Comparison of ENCODE assay signal across 9 cellular contexts in genomic region chr7:140079121-140079536, GRCh38. TPM values are rescaled to one million over a fixed set of nuclear protein-coding genes. Genes with fewer than 3 reads are reported as not detected.
DNase-seq lines count a peak whose midpoint lies in the region; ATAC-seq, FAIRE-seq and TF ChIP-seq lines count a peak whose summit lies in the region.
"Had no signal": no experiment of that assay in that cellular context is flagged by ENCODE, and none has a peak within 500 bp of the region (broad histone marks: within the 10 kb centered on the region; RNA-seq: fewer than 3 reads in every experiment).

No MANE protein-coding gene starts in this region.

- no peak overlapping the region for H2AFZ ChIP-seq in Karpas-422 (ENCODE audit: low read length)

- peak; percentile 54 for FAIRE-seq in RCC 7860 (lab: Jason Lieb, UNC)

- H3K9me3 ChIP-seq in Karpas-422 (ENCODE audit: low read length): no peaks in the 10 kb centered on the region

- H4K20me1 ChIP-seq in Karpas-422 (ENCODE audit: insufficient read depth, low read depth, low read length): no peaks in the 10 kb centered on the region

- intact Hi-C loops in sciatic nerve (cut with DNase I): no loop called here

- no peak overlapping the region for H3K4me2 ChIP-seq in Karpas-422 (ENCODE audit: low read depth, low read length, poor library complexity, severe bottlenecking)

- DNase-seq in H7 (peak; percentile 85), RCC 7860 (ENCODE audit: low spot score) (peak; percentile 62), fibroblast of the aortic adventitia (ENCODE audit: low read depth) (peak; percentile 63), sciatic nerve (ENCODE audit: low spot score) (no peak), Karpas-422 (no peak)
- DNase-seq: activated naive CD8-positive, alpha-beta T cell treated with anti-CD3 and anti-CD28 coated beads for 36 hours had no signal

- peak; percentile 46 for TF ChIP-seq CTCF in fibroblast of the aortic adventitia (IDR thresholded peaks at IDR 0.05; ENCODE audit: insufficient read depth, low read length)

- no peak overlapping the region for H3K27ac ChIP-seq in Karpas-422 (ENCODE audit: low read length)

- ATAC-seq in sciatic nerve (peak; percentile 63), GM18861 (IDR thresholded peaks at IDR 0.05; ENCODE audit: unreplicated experiment) (no peak), GM18502 (IDR thresholded peaks at IDR 0.05; ENCODE audit: poor library complexity, unreplicated experiment) (no peak), HG02885 (IDR thresholded peaks at IDR 0.05; ENCODE audit: poor library complexity, unreplicated experiment) (no peak)

- no peaks in the 10 kb centered on the region for H3K4me1 ChIP-seq in Karpas-422 (ENCODE audit: low read length)

- H3K79me2 ChIP-seq in Karpas-422 (ENCODE audit: low read length): no peaks in the 10 kb centered on the region

- H3K27me3 ChIP-seq in H7 (ENCODE audit: control insufficient read depth, insufficient read depth, low read length) (no peaks in the 10 kb centered on the region), Karpas-422 (ENCODE audit: low read length) (no peaks in the 10 kb centered on the region)

- H3K4me3 ChIP-seq in H7 (ENCODE audit: insufficient read depth, low read depth, low read length): no peak overlapping the region
- H3K4me3 ChIP-seq in fibroblast of the aortic adventitia (ENCODE audit: low read depth, low read length): no peak overlapping the region
- H3K4me3 ChIP-seq in Karpas-422 (ENCODE audit: low read length): no peak overlapping the region

- no peak overlapping the region for H3K9ac ChIP-seq in Karpas-422 (ENCODE audit: low read length)

- no peaks in the 10 kb centered on the region for H3K9me2 ChIP-seq in Karpas-422 (replicated peaks; ENCODE audit: insufficient read depth, low read length)

- H3K36me3 ChIP-seq in H7 (replicated peaks; ENCODE audit: control insufficient read depth, insufficient read depth, low read length): no peaks in the 10 kb centered on the region
- H3K36me3 ChIP-seq in Karpas-422 (ENCODE audit: insufficient read depth, low read length): no peaks in the 10 kb centered on the region

RNA-seq across cellular contexts. Expression of gene PARP12, which starts 16.4 kb away (rescaled TPM):
- 5.0 and 6.6 TPM in 2 replicates for total RNA-seq in H7 (2014; rRNA removed; shearing (Covaris generic))
- 14.0 and 16.4 TPM in 2 replicates for total RNA-seq in fibroblast of the aortic adventitia (ENCODE audit: low replicate concordance)
- total RNA-seq in sciatic nerve: 41.8 TPM
- 24.4 and 31.0 TPM in 2 replicates for total RNA-seq in Karpas-422 (2014; rRNA removed; shearing (Covaris generic); ENCODE audit: low replicate concordance)

Comparison
In these comparisons a context has a peak if more than half of its experiments do, and no peak if none do; other contexts are left out.
1. DNase-seq: peak in H7 (single experiment), RCC 7860 (single experiment) and fibroblast of the aortic adventitia (single experiment); none in sciatic nerve (single experiment) and Karpas-422 (single experiment).